ENCODE assay signal across 14 cellular contexts in genomic region chr3:110414851-110415250, GRCh38.
A peak's percentile ranks its signal among the peaks of the same experiment; 100 is the strongest.
DNase-seq lines count a peak whose midpoint lies in the region; ATAC-seq, FAIRE-seq and TF ChIP-seq lines count a peak whose summit lies in the region.
"Had no signal": no experiment of that assay in that cellular context is flagged by ENCODE, and none has a peak within 500 bp of the region (broad histone marks: within the 10 kb centered on the region; RNA-seq: fewer than 3 reads in every experiment).

No MANE protein-coding gene starts in this region.

- peaks cover 12% of the 10 kb centered on the region for H3K4me1 ChIP-seq in IMR-90 (ENCODE audit: control insufficient read depth, insufficient read depth, low read length)

- TF ChIP-seq POLR2A in IMR-90 (IDR thresholded peaks at IDR 0.05; ENCODE audit: low read depth, low read length) (no peak), GM12891 (IDR thresholded peaks at IDR 0.05; ENCODE audit: low read depth, low read length) (no peak)

- H3K79me1 ChIP-seq in IMR-90 (ENCODE audit: low read depth in 1 of 2, low read length in 2 of 2) = peaks cover 0 to 3% of the 10 kb centered on the region in 2 experiments; a peak in 1 of 4 replicates

- CTCF ChIA-PET in BJ (lab: Yijun Ruan, JAX) (no interaction called here), IMR-90 (lab: Yijun Ruan, JAX) (no interaction called here), T-cell (lab: Charles Lee) (no interaction called here)

- no peaks in the 10 kb centered on the region for H3K4me1 Mint-ChIP-seq in T-cell
- H3K4me1 Mint-ChIP-seq: CD8-positive, alpha-beta memory T cell; nephron progenitor cell had no signal

- no peak overlapping the region for H3K4me3 Mint-ChIP-seq in T-cell
- H3K4me3 Mint-ChIP-seq: brain; CD8-positive, alpha-beta memory T cell; nephron progenitor cell had no signal

- H3K27ac Mint-ChIP-seq in T-cell = no peak overlapping the region
- H3K27ac Mint-ChIP-seq: CD8-positive, alpha-beta memory T cell; nephron progenitor cell had no signal

- peak overlapping the region; percentile 86 for H3K14ac ChIP-seq in IMR-90 (replicated peaks; ENCODE audit: low read depth, low read length)

- H2BK120ac ChIP-seq in IMR-90 (ENCODE audit: low read depth, low read length) = peak overlapping the region; percentile 97

- H3K18ac ChIP-seq in IMR-90 (ENCODE audit: low read depth, low read length) = peak overlapping the region; percentile 99

- dilution Hi-C loops in IMR-90 (cut with HindIII; ENCODE audit: low sequenced_read_pairs, unreplicated experiment) = no loop called here

- FAIRE-seq in GM12891 (lab: Jason Lieb, UNC) = no peak

- H3K9me3 ChIP-seq in IMR-90 (ENCODE audit: control insufficient read depth, insufficient read depth, low read length) = no peaks in the 10 kb centered on the region

- peak overlapping the region; percentile 97 for H3K56ac ChIP-seq in IMR-90 (ENCODE audit: extremely low read depth, insufficient read depth, low read length)

- no peak for TF ChIP-seq CTCF in BJ (IDR thresholded peaks at IDR 0.05; ENCODE audit: insufficient read depth, low read depth, low read length)
- no peak for TF ChIP-seq CTCF in IMR-90 (conservative IDR thresholded peaks at IDR 0.05; ENCODE audit: low read depth, low read length)
- no peak for TF ChIP-seq CTCF in choroid plexus epithelial cell (conservative IDR thresholded peaks at IDR 0.05; ENCODE audit: low read depth, low read length)

- peak overlapping the region; percentile 93 to 97 for H4K8ac ChIP-seq in IMR-90 (ENCODE audit: low read depth in 2 of 2, low read length in 2 of 2)

- ATAC-seq in IMR-90 (ENCODE audit: low read depth) (peak; percentile 62), T-cell (replicated peaks in 1 of 4) (no peak), GM18517 (IDR thresholded peaks at IDR 0.05; ENCODE audit: unreplicated experiment) (no peak)
- ATAC-seq: esophagus mucosa, Right ventricle myocardium inferior had no signal

- H3K23ac ChIP-seq in IMR-90 (ENCODE audit: low read depth, low read length) = peak overlapping the region; percentile 95

- H2AK9ac ChIP-seq in IMR-90 (replicated peaks; ENCODE audit: low read depth, low read length, poor library complexity) = no peak overlapping the region

- H4K5ac ChIP-seq in IMR-90 (ENCODE audit: low read depth, low read length) = peak overlapping the region; percentile 88

- intact Hi-C loops in IMR-90 (cut with micrococcal nuclease) = loop anchor here (5.0 to 10.0 kb wide), 3 partner anchors 657 to 880 kb away; partner anchors contain the start of gene NECTIN3

- H2BK20ac ChIP-seq in IMR-90 (ENCODE audit: low read depth, low read length) = peak overlapping the region; percentile 97

- no peaks in the 10 kb centered on the region for H3K9me3 Mint-ChIP-seq in T-cell
- H3K9me3 Mint-ChIP-seq: brain, nephron progenitor cell had no signal

- peak overlapping the region; percentile 62 for H3K27ac ChIP-seq in IMR-90 (ENCODE audit: insufficient read depth, low read length)

- WGBS in IMR-90 (ENCODE audit: extremely low coverage in 2 of 2, insufficient read length in 1 of 2), 2 experiments = no CpG with 5 or more reads among the region's 3 CpGs

- no TSS peak for BruUV-seq in IMR-90 (replicated peaks; lab: Mats Ljungman, UMichigan)

- peak overlapping the region; percentile 100 for H2BK5ac ChIP-seq in IMR-90 (ENCODE audit: low read depth, low read length, poor library complexity, severe bottlenecking)

- H3K4ac ChIP-seq in IMR-90 (ENCODE audit: low read depth, low read length) = peak overlapping the region; percentile 80; the same call in 1 of the 2 replicates

- POLR2A ChIA-PET in BJ (lab: Charles Lee) (no interaction called here), IMR-90 (lab: Charles Lee; ENCODE audit: unreplicated experiment) (interaction anchor here (1.0 to 1.4 kb wide), 2 partner anchors 113 to 375 kb away, joined by 3 read pairs; no protein-coding TSS in a partner anchor), T-cell (lab: Charles Lee) (no interaction called here)

- peaks cover 3% of the 10 kb centered on the region; the same call in 1 of the 2 replicates for H3K9me1 ChIP-seq in IMR-90 (ENCODE audit: insufficient read depth, low read length)

- in situ Hi-C loops in IMR-90 (cut with MboI; ENCODE audit: low sequenced_read_pairs) (no loop called here), G401 (cut with HindIII; ENCODE audit: low sequenced_read_pairs) (no loop called here)

- H3K36me3 ChIP-seq in BJ (ENCODE audit: control insufficient read depth, insufficient read depth, low read length) (no peaks in the 10 kb centered on the region), IMR-90 (ENCODE audit: control insufficient read depth, insufficient read depth, low read length) (no peaks in the 10 kb centered on the region)

- peak overlapping the region; percentile 51; the same call in 1 of the 2 replicates for H3K9ac ChIP-seq in IMR-90 (ENCODE audit: low read depth, low read length)

- H3K27me3 ChIP-seq in BJ (ENCODE audit: control insufficient read depth, insufficient read depth, low read length) (no peaks in the 10 kb centered on the region), IMR-90 (ENCODE audit: control insufficient read depth, insufficient read depth, low read length) (no peaks in the 10 kb centered on the region)

- H2AFZ ChIP-seq in IMR-90 (replicated peaks; ENCODE audit: low read length, poor library complexity) = no peak overlapping the region

- peak overlapping the region; percentile 80 for H2BK15ac ChIP-seq in IMR-90 (ENCODE audit: low read depth, low read length)

- no peaks in the 10 kb centered on the region for H3K36me3 Mint-ChIP-seq in T-cell
- H3K36me3 Mint-ChIP-seq: brain had no signal

- H4K91ac ChIP-seq in IMR-90 (ENCODE audit: insufficient read depth, low read depth, low read length) = peak overlapping the region; percentile 87

- H3K4me3 ChIP-seq in BJ (ENCODE audit: low read depth, low read length) (no peak overlapping the region), IMR-90 (ENCODE audit: insufficient read depth, low read depth, low read length) (no peak overlapping the region), choroid plexus epithelial cell (ENCODE audit: low read depth, low read length) (no peak overlapping the region)

- H2AK5ac ChIP-seq in IMR-90 (ENCODE audit: low read depth, low read length) = 0 out of 2 replicates have a peak overlapping the region, but pooled peaks have one; percentile 29

- H4K20me1 ChIP-seq in IMR-90 (ENCODE audit: insufficient read depth, low read length) = no peaks in the 10 kb centered on the region

- peak overlapping the region; percentile 61; the same call in 1 of the 2 replicates for H3K4me2 ChIP-seq in IMR-90 (ENCODE audit: low read depth, low read length)

- peaks cover 0 to 11% of the 10 kb centered on the region in 2 donors for H3K27me3 Mint-ChIP-seq in T-cell
- H3K27me3 Mint-ChIP-seq: brain; CD8-positive, alpha-beta memory T cell had no signal

- DNase-seq in BJ (ENCODE audit: low read depth) (peak; percentile 35), IMR-90 (peak; percentile 88), choroid plexus epithelial cell (ENCODE audit: low read depth) (peak; percentile 77), myocyte (ENCODE audit: low read depth) (peak; percentile 25), G401 (ENCODE audit: low spot score) (no peak), T-cell (no peak), GM12891 (ENCODE audit: insufficient read length, low spot score) (no peak)
- DNase-seq: CD8-positive, alpha-beta memory T cell; nephron progenitor cell; stimulated activated CD8-positive, alpha-beta memory T cell treated with anti-CD3 and anti-CD28 coated beads, Interleukin-4, amount 100 ng/mL, for 48 hours had no signal

- TF ChIP-seq RAD21 in IMR-90 (IDR thresholded peaks at IDR 0.05; ENCODE audit: low read length) = no peak

TF ChIP-seq in IMR-90, 13 proteins besides CTCF, POLR2A, EP300 and RAD21:
- TF ChIP-seq FOS (IDR thresholded peaks at IDR 0.05; ENCODE audit: low read depth, low read length) (peak; percentile 56; the same call in 1 of the 2 replicates), CEBPB (IDR thresholded peaks at IDR 0.05; ENCODE audit: low read depth, low read length) (no peak), MAFK (IDR thresholded peaks at IDR 0.05; ENCODE audit: low read depth, low read length) (0 out of 2 replicates have a peak, but pooled peaks have one; percentile 32), MAZ (IDR thresholded peaks at IDR 0.05; ENCODE audit: borderline replicate concordance, low read depth, low read length) (no peak), SMC3 (IDR thresholded peaks at IDR 0.05; ENCODE audit: low read depth, low read length) (no peak)
- TF ChIP-seq, protein P1, sequence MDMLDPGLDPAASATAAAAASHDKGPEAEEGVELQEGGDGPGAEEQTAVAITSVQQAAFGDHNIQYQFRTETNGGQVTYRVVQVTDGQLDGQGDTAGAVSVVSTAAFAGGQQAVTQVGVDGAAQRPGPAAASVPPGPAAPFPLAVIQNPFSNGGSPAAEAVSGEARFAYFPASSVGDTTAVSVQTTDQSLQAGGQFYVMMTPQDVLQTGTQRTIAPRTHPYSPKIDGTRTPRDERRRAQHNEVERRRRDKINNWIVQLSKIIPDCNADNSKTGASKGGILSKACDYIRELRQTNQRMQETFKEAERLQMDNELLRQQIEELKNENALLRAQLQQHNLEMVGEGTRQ (IDR thresholded peaks at IDR 0.05; ENCODE audit: low read depth, low read length) = no peak
TF ChIP-seq in IMR-90: peak in this region for 2.

TF ChIP-seq in GM12891, 5 proteins besides CTCF, POLR2A, EP300 and RAD21:
- TF ChIP-seq POU2F2 (IDR thresholded peaks at IDR 0.05; ENCODE audit: low read depth, low read length) = no peak
- no peak for TF ChIP-seq TAF1 (IDR thresholded peaks at IDR 0.05; ENCODE audit: low read depth, low read length)
- no peak for TF ChIP-seq PAX5 (IDR thresholded peaks at IDR 0.05; ENCODE audit: insufficient read depth, low read length, severe bottlenecking)
- TF ChIP-seq POLR2AphosphoS5 (IDR thresholded peaks at IDR 0.05; ENCODE audit: low read depth, low read length) = no peak
- no peak for TF ChIP-seq SPI1 (IDR thresholded peaks at IDR 0.05; ENCODE audit: low read depth, low read length)

Comparison
In these comparisons a context has a peak if more than half of its experiments do, and no peak if none do; other contexts are left out.
1. DNase-seq: peak in BJ (single experiment), IMR-90 (single experiment), choroid plexus epithelial cell (single experiment) and myocyte (single experiment); none in G401 (single experiment), T-cell (0 of 34) and GM12891 (single experiment).